8 cellular contexts compared by ENCODE assay signal in the genomic region with DNA sequence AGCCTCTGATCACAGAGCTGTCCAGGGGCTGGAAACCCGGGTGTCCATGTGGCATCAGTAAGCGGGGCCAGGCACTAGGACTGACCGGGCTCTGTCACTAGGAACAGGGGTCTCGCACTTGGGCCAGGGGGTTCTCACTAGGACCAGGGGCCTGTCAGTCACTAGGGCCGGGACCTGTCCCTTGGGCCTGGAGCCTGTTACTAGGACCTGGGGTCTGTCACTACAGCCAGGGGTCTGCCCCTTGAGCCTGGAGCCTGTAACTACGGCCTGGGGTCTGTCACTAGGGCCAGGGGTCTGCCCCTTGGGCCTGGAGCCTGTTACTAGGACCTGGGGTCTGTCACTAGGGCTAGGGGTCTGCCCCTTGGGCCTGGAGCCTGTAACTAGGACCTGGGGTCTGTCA. TPM values are rescaled to one million over a fixed set of nuclear protein-coding genes. Genes with fewer than 3 reads are reported as not detected.
DNase-seq lines count a peak whose midpoint lies in the region; ATAC-seq and TF ChIP-seq lines count a peak whose summit lies in the region.
"Not testable (repeated sequence)": the region's sequence is repeated elsewhere in the genome, so short reads cannot be mapped to it uniquely, and the experiment has no call there.
"Had no signal": no experiment of that assay in that cellular context is flagged by ENCODE, and none has a peak within 500 bp of the region (broad histone marks: within the 10 kb centered on the region; RNA-seq: fewer than 3 reads in every experiment).

No MANE protein-coding gene starts in this region.

- not testable (repeated sequence) for H2BK120ac ChIP-seq in H9 (ENCODE audit: low read depth, low read length, poor library complexity, severe bottlenecking)

- H3K79me1 ChIP-seq in H9 (ENCODE audit: insufficient read depth, low read depth, low read length, poor library complexity, severe bottlenecking): not testable (repeated sequence)

- H3K14ac ChIP-seq in H9 (ENCODE audit: insufficient read depth, low read length): not testable (repeated sequence)

- H2AK5ac ChIP-seq in H9 (ENCODE audit: insufficient read length, low read length): not testable (repeated sequence)

- H3K27ac Mint-ChIP-seq in H9; activated CD4-positive, alpha-beta memory T cell treated with anti-CD3 and anti-CD28 coated beads, Interleukin-2, amount 10 ng/mL, durations not matched to agents 7 days and 5 days: not testable (repeated sequence)

- H3K23ac ChIP-seq in H9 (ENCODE audit: insufficient read length, low read depth, low read length): not testable (repeated sequence)

- H3K4me3 Mint-ChIP-seq in H9; activated CD4-positive, alpha-beta memory T cell treated with anti-CD3 and anti-CD28 coated beads, Interleukin-2, amount 10 ng/mL, durations not matched to agents 7 days and 5 days: not testable (repeated sequence)

- not testable (repeated sequence) for H4K5ac ChIP-seq in H9 (ENCODE audit: insufficient read length, low read depth, low read length)

- not testable (repeated sequence) for H3K9me3 Mint-ChIP-seq in H9; activated CD4-positive, alpha-beta memory T cell treated with anti-CD3 and anti-CD28 coated beads, Interleukin-2, amount 10 ng/mL, durations not matched to agents 7 days and 5 days

- H3K27me3 ChIP-seq in H9 (ENCODE audit: insufficient read depth, low read length); left ventricle myocardium inferior (ENCODE audit: low read depth); lung (ENCODE audit: control insufficient read depth, insufficient read depth): not testable (repeated sequence)

- not testable (repeated sequence) for H3K18ac ChIP-seq in H9 (ENCODE audit: insufficient read length, low read depth, low read length)

- DNase-seq in GM03348 (ENCODE audit: low spot score): peak; percentile 3
- DNase-seq in H9: peak; percentile 37
- DNase-seq in activated CD4-positive, alpha-beta memory T cell treated with anti-CD3 and anti-CD28 coated beads, Interleukin-2, amount 10 ng/mL, durations not matched to agents 7 days and 5 days: peak; percentile 14
- DNase-seq in ecto neural progenitor cell (ENCODE audit: low spot score): peak; percentile 53
- not testable (repeated sequence) for DNase-seq in left ventricle myocardium inferior
- peak; percentile 29 for DNase-seq in lung (ENCODE audit: low spot score)
- DNase-seq in posterior vena cava (ENCODE audit: low spot score): peak; percentile 82

- H2BK20ac ChIP-seq in H9 (ENCODE audit: low read depth, low read length, poor library complexity, severe bottlenecking): not testable (repeated sequence)

- not testable (repeated sequence) for H3K36me3 Mint-ChIP-seq in H9 (ENCODE audit: insufficient read depth in 1 of 3, low read depth in 3 of 3); activated CD4-positive, alpha-beta memory T cell treated with anti-CD3 and anti-CD28 coated beads, Interleukin-2, amount 10 ng/mL, durations not matched to agents 7 days and 5 days (ENCODE audit: low read depth)

- not testable (repeated sequence) for H3K4me3 ChIP-seq in left ventricle myocardium inferior, lung

- H2AFZ ChIP-seq in H9 (ENCODE audit: low read length): not testable (repeated sequence)

- not testable (repeated sequence) for ATAC-seq in lung (ENCODE audit: insufficient read depth, low FRiP score)

- no CpG with 5 or more reads among the region's 6 CpGs for WGBS in H9 (ENCODE audit: extremely low coverage, insufficient read length, low lambda C conversion rate)
- 91 to 94% methylated on average over 6 of the region's 6 CpGs for WGBS in lung, 2 donors

- H3K4ac ChIP-seq in H9 (ENCODE audit: low read depth, low read length): not testable (repeated sequence)

- not testable (repeated sequence) for H3K56ac ChIP-seq in H9 (ENCODE audit: insufficient read length, low read depth, low read length)

- H4K91ac ChIP-seq in H9 (ENCODE audit: insufficient read length, low read depth, low read length): not testable (repeated sequence)

- not testable (repeated sequence) for H2BK12ac ChIP-seq in H9 (ENCODE audit: insufficient read length, low read depth, low read length)

- not testable (repeated sequence) for H3K27ac ChIP-seq in H9 (ENCODE audit: insufficient read length, low read depth, low read length); lung (ENCODE audit: low read depth in 1 of 2, low read length in 1 of 2)
- H3K27ac ChIP-seq in left ventricle myocardium inferior (replicated peaks): peak overlapping the region; percentile 68

- not testable (repeated sequence) for H3K4me1 Mint-ChIP-seq in H9; activated CD4-positive, alpha-beta memory T cell treated with anti-CD3 and anti-CD28 coated beads, Interleukin-2, amount 10 ng/mL, durations not matched to agents 7 days and 5 days

- H3K79me2 ChIP-seq in H9 (ENCODE audit: insufficient read depth, low read length): not testable (repeated sequence)

- not testable (repeated sequence) for H3T11ph ChIP-seq in H9 (ENCODE audit: low read length)

- POLR2A ChIA-PET in activated CD4-positive, alpha-beta memory T cell treated with anti-CD3 and anti-CD28 coated beads, Interleukin-2, amount 10 ng/mL, durations not matched to agents 7 days and 5 days (lab: Charles Lee): not testable (repeated sequence)

- not testable (repeated sequence) for H3K36me3 ChIP-seq in left ventricle myocardium inferior; lung (ENCODE audit: control insufficient read depth in 2 of 2, insufficient read depth in 2 of 2, low read length in 2 of 2)

- intact Hi-C loops in left ventricle myocardium inferior (cut with micrococcal nuclease): not testable (repeated sequence)
- intact Hi-C loops in posterior vena cava (cut with DNase I): loop anchor here in 1 of 2 donors (5.0 kb wide), 1 partner anchor 72 kb away; no protein-coding TSS in a partner anchor

- H2BK5ac ChIP-seq in H9 (ENCODE audit: insufficient read length, low read length): not testable (repeated sequence)

- H3K9ac ChIP-seq in H9 (ENCODE audit: extremely low read depth, insufficient read length, low read length): not testable (repeated sequence)

- H4K8ac ChIP-seq in H9 (replicated peaks; ENCODE audit: insufficient read length, low read depth, low read length): not testable (repeated sequence)

- H3K27me3 Mint-ChIP-seq in H9 (ENCODE audit: low read depth); activated CD4-positive, alpha-beta memory T cell treated with anti-CD3 and anti-CD28 coated beads, Interleukin-2, amount 10 ng/mL, durations not matched to agents 7 days and 5 days: not testable (repeated sequence)

- H3K4me2 ChIP-seq in H9 (ENCODE audit: insufficient read depth, insufficient read length, low read length): not testable (repeated sequence)

- not testable (repeated sequence) for H3K9me3 ChIP-seq in H9 (ENCODE audit: control insufficient read depth, low read depth, low read length); left ventricle myocardium inferior (replicated peaks); lung (ENCODE audit: control insufficient read depth in 2 of 2, insufficient read depth in 1 of 2, low read length in 1 of 2)

- not testable (repeated sequence) for H3K23me2 ChIP-seq in H9 (ENCODE audit: insufficient read length, low read depth, low read length, poor library complexity, severe bottlenecking)

- not testable (repeated sequence) for TF ChIP-seq CTCF in H9 (conservative IDR thresholded peaks at IDR 0.05); left ventricle myocardium inferior (IDR thresholded peaks at IDR 0.05; ENCODE audit: borderline replicate concordance); lung (IDR thresholded peaks at IDR 0.05; ENCODE audit: control extremely low read depth, extremely low read depth)

- H4K20me1 ChIP-seq in H9 (ENCODE audit: control insufficient read depth, insufficient read depth, insufficient read length): not testable (repeated sequence)

- CTCF ChIA-PET in activated CD4-positive, alpha-beta memory T cell treated with anti-CD3 and anti-CD28 coated beads, Interleukin-2, amount 10 ng/mL, durations not matched to agents 7 days and 5 days (lab: Charles Lee): not testable (repeated sequence)

- H2BK15ac ChIP-seq in H9 (ENCODE audit: low read depth, low read length): not testable (repeated sequence)

- not testable (repeated sequence) for H3K4me1 ChIP-seq in H9 (ENCODE audit: insufficient read depth, low read length); lung (ENCODE audit: control insufficient read depth in 2 of 2, insufficient read depth in 2 of 2, low read length in 2 of 2)
- H3K4me1 ChIP-seq in left ventricle myocardium inferior: peaks cover 35% of the 10 kb centered on the region

RNA-seq across cellular contexts. Expression of a gene that starts 10.2 kb away (rescaled TPM):
- total RNA-seq in H9 (2021): 0.86 and 1.4 TPM in 2 replicates
- not detected for total RNA-seq in activated CD4-positive, alpha-beta memory T cell treated with anti-CD3 and anti-CD28 coated beads, Interleukin-2, amount 10 ng/mL, durations not matched to agents 7 days and 5 days
- 13.4 TPM for total RNA-seq in left ventricle myocardium inferior
- total RNA-seq in lung: 10 to 100 TPM in 1 of 2 donors, 1 to 10 TPM in 1; 6.9 to 44.4 TPM
- polyA plus RNA-seq in lung: 1 to 10 TPM; 3.1 to 5.2 TPM
- total RNA-seq in posterior vena cava: 10 to 100 TPM in 1 of 2 donors, 1 to 10 TPM in 1; 9.1 to 14.9 TPM
- total RNA-seq: IMR-90 had no signal
